ENCODE assay signal across 18 cellular contexts in genomic region chr16:81471882-81472281, GRCh38. TPM values are rescaled to one million over a fixed set of nuclear protein-coding genes. Genes with fewer than 3 reads are reported as not detected.
A peak's percentile ranks its signal among the peaks of the same experiment; 100 is the strongest.
DNase-seq lines count a peak whose midpoint lies in the region; ATAC-seq, FAIRE-seq and TF ChIP-seq lines count a peak whose summit lies in the region.
"Had no signal": no experiment of that assay in that cellular context is flagged by ENCODE, and none has a peak within 500 bp of the region (broad histone marks: within the 10 kb centered on the region; RNA-seq: fewer than 3 reads in every experiment).

No MANE protein-coding gene starts in this region.

- H3F3A ChIP-seq in SK-N-SH (replicated peaks; ENCODE audit: insufficient read depth) (peaks cover 8% of the 10 kb centered on the region), PC-9 (ENCODE audit: insufficient read depth, low read depth) (peaks cover 29% of the 10 kb centered on the region; the same call in 1 of the 2 replicates)

- H4K8ac ChIP-seq in H1 (ENCODE audit: extremely low read depth, insufficient read depth, low read length) = no peak overlapping the region

- POLR2A ChIA-PET in CD4-positive, alpha-beta T cell (lab: Charles Lee) = no interaction called here
- POLR2A ChIA-PET in H1 (lab: Charles Lee; ENCODE audit: partially characterized antibody) = no interaction called here
- POLR2A ChIA-PET in SK-N-SH (lab: Yijun Ruan, JAX) = no interaction called here
- POLR2A ChIA-PET in PC-9 (lab: Charles Lee; ENCODE audit: unreplicated experiment) = no interaction called here

- no peak overlapping the region for H4K91ac ChIP-seq in H1 (replicated peaks; ENCODE audit: insufficient read length, low read length)

- TF ChIP-seq EP300 in H1 (IDR thresholded peaks at IDR 0.05; ENCODE audit: borderline replicate concordance in 1 of 2, low read depth in 2 of 2, low read length in 2 of 2) (no peak), SK-N-SH (IDR thresholded peaks at IDR 0.05; ENCODE audit: borderline replicate concordance in 1 of 2, low read depth in 1 of 2, low read length in 1 of 2) (no peak)

- H3K79me1 ChIP-seq in H1 (ENCODE audit: low read depth, low read length) = peaks cover 28% of the 10 kb centered on the region

- H3K27me3 ChIP-seq in CD4-positive, alpha-beta T cell (ENCODE audit: control insufficient read depth, insufficient read depth, low read length) = no peaks in the 10 kb centered on the region
- H3K27me3 ChIP-seq in H1 (replicated peaks in 1 of 4; ENCODE audit: control insufficient read depth in 3 of 4, extremely low read depth in 1 of 4, insufficient read depth in 3 of 4, low read length in 3 of 4) = no peaks in the 10 kb centered on the region
- H3K27me3 ChIP-seq in neutrophil = no peaks in the 10 kb centered on the region
- H3K27me3 ChIP-seq in SK-N-SH (ENCODE audit: insufficient read depth) = no peaks in the 10 kb centered on the region
- H3K27me3 ChIP-seq in PC-9 (ENCODE audit: insufficient read depth, low read depth) = no peaks in the 10 kb centered on the region

- no TSS peak for BruUV-seq in PC-9 (replicated peaks; lab: Mats Ljungman, UMichigan)

- H3K9me3 ChIP-seq in CD4-positive, alpha-beta T cell (ENCODE audit: control insufficient read depth, low read length) = no peaks in the 10 kb centered on the region
- no peaks in the 10 kb centered on the region for H3K9me3 ChIP-seq in H1 (ENCODE audit: insufficient read depth in 2 of 2, low read depth in 1 of 2, low read length in 1 of 2)
- no peaks in the 10 kb centered on the region for H3K9me3 ChIP-seq in neutrophil
- H3K9me3 ChIP-seq in SK-N-SH = no peaks in the 10 kb centered on the region
- no peaks in the 10 kb centered on the region for H3K9me3 ChIP-seq in PC-9 (ENCODE audit: insufficient read depth, low read depth)

- FAIRE-seq in HTR-8/SVneo (lab: Jason Lieb, UNC) (peak; percentile 85), H1 (lab: Jason Lieb, UNC) (no peak)

- no peak overlapping the region for H3K56ac ChIP-seq in H1 (replicated peaks; ENCODE audit: insufficient read length, low read depth, low read length)

- peaks cover 0 to 7% (median 2%) of the 10 kb centered on the region in 4 experiments; a peak in 3 of 7 replicates for H3K4me1 ChIP-seq in H1 (replicated peaks in 1 of 4; ENCODE audit: control insufficient read depth in 3 of 4, insufficient read depth in 4 of 4, low read length in 3 of 4)
- peaks cover 99 to 100% of the 10 kb centered on the region in 2 experiments for H3K4me1 ChIP-seq in neutrophil (ENCODE audit: control insufficient read depth in 1 of 2, insufficient read depth in 1 of 2, low read depth in 1 of 2, low read length in 1 of 2)
- peaks cover 0 to 10% of the 10 kb centered on the region in 2 experiments; a peak in 1 of 4 replicates for H3K4me1 ChIP-seq in SK-N-SH (ENCODE audit: control insufficient read depth in 1 of 2, insufficient read depth in 2 of 2, low read depth in 1 of 2, low read length in 1 of 2)
- H3K4me1 ChIP-seq in PC-9 (replicated peaks; ENCODE audit: insufficient read depth) = no peaks in the 10 kb centered on the region

- no peak overlapping the region for H3K4me3 ChIP-seq in H1 (ENCODE audit: extremely low read depth in 1 of 4, insufficient read depth in 2 of 4, low read depth in 3 of 4, low read length in 4 of 4)
- H3K4me3 ChIP-seq in neutrophil (ENCODE audit: low read depth in 1 of 2, low read length in 1 of 2) = no peak overlapping the region
- no peak overlapping the region for H3K4me3 ChIP-seq in SK-N-SH (ENCODE audit: low read depth in 2 of 2, low read length in 1 of 2)
- no peak overlapping the region for H3K4me3 ChIP-seq in PC-9
- H3K4me3 ChIP-seq: GM23248 had no signal

- H3K79me2 ChIP-seq in H1 (ENCODE audit: control insufficient read depth in 1 of 2, insufficient read depth in 2 of 2, low read length in 2 of 2) (peaks cover 11 to 91% of the 10 kb centered on the region in 2 experiments), SK-N-SH (ENCODE audit: insufficient read depth) (peaks cover 31% of the 10 kb centered on the region), PC-9 (ENCODE audit: low read depth) (peaks cover 92% of the 10 kb centered on the region)

- no peaks in the 10 kb centered on the region for H3K23me2 ChIP-seq in H1 (ENCODE audit: low read depth, low read length)

- TF ChIP-seq CTCF in CD4-positive, alpha-beta T cell (IDR thresholded peaks at IDR 0.05) = no peak
- no peak for TF ChIP-seq CTCF in H1 (IDR thresholded peaks at IDR 0.05; ENCODE audit: control extremely low read depth in 1 of 3, insufficient read depth in 1 of 3, low read depth in 1 of 3, low read length in 3 of 3)
- TF ChIP-seq CTCF in neutrophil (IDR thresholded peaks at IDR 0.05) = no peak
- TF ChIP-seq CTCF in SK-N-SH (IDR thresholded peaks at IDR 0.05) = no peak
- TF ChIP-seq CTCF in PC-9 (conservative IDR thresholded peaks at IDR 0.05) = no peak

- CTCF ChIA-PET in CD4-positive, alpha-beta T cell (lab: Charles Lee) = no interaction called here
- CTCF ChIA-PET in H1 (lab: Charles Lee; ENCODE audit: partially characterized antibody) = interaction anchor here (0.8 to 1.3 kb wide), 3 partner anchors 8 to 127 kb away, joined by 3 to 4 read pairs (median 3); no protein-coding TSS in a partner anchor
- CTCF ChIA-PET in SK-N-SH (lab: Yijun Ruan, JAX) = no interaction called here
- CTCF ChIA-PET in PC-9 (lab: Charles Lee) = no interaction called here

- no peak overlapping the region for H3K27ac ChIP-seq in CD4-positive, alpha-beta T cell (ENCODE audit: low read depth, low read length)
- H3K27ac ChIP-seq in H1 (ENCODE audit: low read depth, low read length) (no peak overlapping the region), neutrophil (peak overlapping the region; percentile 96), SK-N-SH (ENCODE audit: low read depth in 2 of 2, low read length in 1 of 2) (no peak overlapping the region), PC-9 (no peak overlapping the region)
- H3K27ac ChIP-seq: GM23248 had no signal

- TF ChIP-seq RAD21 in H1 (IDR thresholded peaks at IDR 0.05 in 1 of 2, conservative IDR thresholded peaks at IDR 0.05 in 1 of 2; ENCODE audit: low read depth in 2 of 2, low read length in 2 of 2) (no peak), SK-N-SH (IDR thresholded peaks at IDR 0.05; ENCODE audit: low read length) (no peak)

- H3K14ac ChIP-seq in H1 (ENCODE audit: insufficient read length) = no peak overlapping the region

- H2AFZ ChIP-seq in H1 (ENCODE audit: low read length) = no peak overlapping the region
- no peak overlapping the region for H2AFZ ChIP-seq in SK-N-SH (ENCODE audit: low read depth)
- no peak overlapping the region for H2AFZ ChIP-seq in PC-9
- H2AFZ ChIP-seq: GM23248 had no signal

- no peaks in the 10 kb centered on the region for H3K9me3 Mint-ChIP-seq in CD4-positive, alpha-beta T cell

- intact Hi-C loops in CD4-positive, alpha-beta T cell (cut with DNase I, micrococcal nuclease) = loop anchor here in 1 of 2 experiments (2.0 to 10.0 kb wide), 3 partner anchors 25 to 67 kb away; no protein-coding TSS in a partner anchor
- intact Hi-C loops in PC-9 (cut with micrococcal nuclease; ENCODE audit: unreplicated experiment) = no loop called here

- H3K9me2 ChIP-seq in SK-N-SH (no peaks in the 10 kb centered on the region), PC-9 (ENCODE audit: insufficient read depth) (no peaks in the 10 kb centered on the region)

- no peak overlapping the region for H2BK12ac ChIP-seq in H1 (ENCODE audit: low read depth, low read length)

- H3K4me3 Mint-ChIP-seq in CD4-positive, alpha-beta T cell = no peak overlapping the region

- DNase-seq in CD4-positive, alpha-beta T cell = no peak
- no peak for DNase-seq in HTR-8/SVneo (ENCODE audit: insufficient read length, low spot score)
- no peak for DNase-seq in H1 (ENCODE audit: low read depth in 1 of 2, low spot score in 2 of 2)
- DNase-seq in SK-N-SH = no peak
- no peak for DNase-seq in PC-9
- DNase-seq in NAMALWA (ENCODE audit: low spot score) = no peak
- DNase-seq: C1 segment of cervical spinal cord, Calu3, DMS79, GDM1, GM23248, KBM-7, NCI-H1092 treated with DMSO at 0.1 percent for 48 hours, NCI-H1694 treated with DMSO at 0.1 percent for 48 hours, NCI-H446, Right ventricle myocardium superior had no signal

- H2BK5ac ChIP-seq in H1 (ENCODE audit: low read depth, low read length) = no peak overlapping the region

- H3K4me2 ChIP-seq in H1 (ENCODE audit: insufficient read depth in 1 of 2, low read depth in 2 of 2, low read length in 2 of 2) (no peak overlapping the region), SK-N-SH (no peak overlapping the region), PC-9 (no peak overlapping the region)

- H3K18ac ChIP-seq in H1 (ENCODE audit: extremely low read depth, low read length) = no peak overlapping the region

- H3K27me3 Mint-ChIP-seq in CD4-positive, alpha-beta T cell = no peaks in the 10 kb centered on the region

- H3K36me3 Mint-ChIP-seq in CD4-positive, alpha-beta T cell (ENCODE audit: low read depth) = peaks cover 14% of the 10 kb centered on the region

- H2AK5ac ChIP-seq in H1 (ENCODE audit: low read depth, low read length) = no peak overlapping the region

- H2BK15ac ChIP-seq in H1 (ENCODE audit: low read length) = no peak overlapping the region

- no peak for ATAC-seq in CD4-positive, alpha-beta T cell (ENCODE audit: poor library complexity)
- ATAC-seq: Panc1 had no signal

- TF ChIP-seq POLR2A in H1 (IDR thresholded peaks at IDR 0.05; ENCODE audit: control extremely low read depth in 1 of 2, low read depth in 2 of 2, low read length in 2 of 2) = no peak

- peaks cover 87% of the 10 kb centered on the region for H3K4me1 Mint-ChIP-seq in CD4-positive, alpha-beta T cell (ENCODE audit: low read depth)

- peak overlapping the region; percentile 45 for H3K27ac Mint-ChIP-seq in CD4-positive, alpha-beta T cell

- no peak overlapping the region for H3K4ac ChIP-seq in H1 (replicated peaks; ENCODE audit: insufficient read length, low read depth, low read length)

- no peak overlapping the region for H4K5ac ChIP-seq in H1 (ENCODE audit: insufficient read length, low read depth, low read length)

- H2BK20ac ChIP-seq in H1 (ENCODE audit: low read length) = no peak overlapping the region

- H3K9ac ChIP-seq in H1 (replicated peaks in 1 of 4; ENCODE audit: extremely low read depth in 1 of 4, low read depth in 3 of 4, low read length in 3 of 4) (no peak overlapping the region), SK-N-SH (no peak overlapping the region)
- H3K9ac ChIP-seq: GM23248 had no signal

- H2BK120ac ChIP-seq in H1 (replicated peaks; ENCODE audit: low read depth, low read length) = no peak overlapping the region

- peaks cover 33 to 45% of the 10 kb centered on the region in 2 experiments for H4K20me1 ChIP-seq in H1 (replicated peaks in 1 of 2; ENCODE audit: control insufficient read depth in 1 of 2, insufficient read depth in 2 of 2, low read length in 2 of 2)
- peaks cover 18% of the 10 kb centered on the region for H4K20me1 ChIP-seq in SK-N-SH (ENCODE audit: insufficient read depth)
- H4K20me1 ChIP-seq in PC-9 (ENCODE audit: insufficient read depth) = peaks cover 83% of the 10 kb centered on the region

- H3K36me3 ChIP-seq in H1 (ENCODE audit: control insufficient read depth in 2 of 4, insufficient read depth in 4 of 4, low read length in 3 of 4) = peaks cover 0 to 8% (median 2%) of the 10 kb centered on the region in 4 experiments; a peak in 2 of 8 replicates
- H3K36me3 ChIP-seq in neutrophil = peaks cover 13% of the 10 kb centered on the region
- no peaks in the 10 kb centered on the region for H3K36me3 ChIP-seq in SK-N-SH (replicated peaks in 1 of 2; ENCODE audit: control insufficient read depth in 1 of 2, insufficient read depth in 2 of 2, low read length in 1 of 2)
- H3K36me3 ChIP-seq in PC-9 (ENCODE audit: low read depth) = 0 out of 2 replicates have a peak, but pooled peaks cover 6% of the 10 kb centered on the region

- WGBS in H1 (ENCODE audit: extremely low coverage in 1 of 2, insufficient coverage in 1 of 2, insufficient read length in 1 of 2, insufficient replicate concordance in 2 of 2, low coverage in 1 of 2, low lambda C conversion rate in 2 of 2, missing lambda C conversion rate in 1 of 2), 2 experiments = 84% methylated on average over 8 of the region's 8 CpGs; no CpG with 5 or more reads in 1 of the 2 experiments
- 94% methylated on average over 8 of the region's 8 CpGs for WGBS in SK-N-SH (ENCODE audit: low lambda C conversion rate)

- H3K23ac ChIP-seq in H1 (ENCODE audit: insufficient read length) = no peak overlapping the region

RNA-seq across cellular contexts. Expression of gene CMIP, which starts 27.3 kb away (rescaled TPM):
- 10 to 100 TPM; 33.5 to 35.3 TPM for total RNA-seq in CD4-positive, alpha-beta T cell
- total RNA-seq in H1 (2021; fragmentation: NEBNext Ultra II Directional; extraction: Animal tissue kit (Norgen Biotek cat#: 25700)) = 53.2 and 62.0 TPM in 2 replicates
- polyA plus RNA-seq in H1 (2011; rRNA removed) (7.9 and 21.2 TPM in 2 replicates), SK-N-SH (2012; rRNA removed) (2.4 and 5.4 TPM in 2 replicates)
- polyA plus RNA-seq in H1 (2011; cell fraction: cytosol; rRNA removed) = 7.9 TPM
- 27.3 TPM for polyA plus RNA-seq in H1 (2011; cell fraction: nucleus; rRNA removed)
- polyA plus RNA-seq in H1 (2012, experiment 1 of 2) = 44.6 to 50.3 TPM (median 45.5 TPM) in 4 replicates
- polyA plus RNA-seq in H1 (2012, experiment 2 of 2) = 28.6 TPM
- 36.4 TPM for polyA plus RNA-seq in H1 (2013, experiment 1 of 2)
- 34.4 TPM for polyA plus RNA-seq in H1 (2013, experiment 2 of 2)
- polyA minus RNA-seq in H1 (2011; rRNA and poly(A)+ RNA removed) = 20.8 and 26.6 TPM in 2 replicates
- polyA minus RNA-seq in H1 (2011; cell fraction: cytosol; rRNA and poly(A)+ RNA removed) = 35.2 TPM
- 37.7 TPM for polyA minus RNA-seq in H1 (2011; cell fraction: nucleus; rRNA and poly(A)+ RNA removed)
- polyA plus RNA-seq in SK-N-SH (2012; cell fraction: cytosol; rRNA removed) = 3.9 and 6.2 TPM in 2 replicates
- polyA plus RNA-seq in SK-N-SH (2012; cell fraction: nucleus; rRNA removed) = 9.8 and 13.9 TPM in 2 replicates
- total RNA-seq in PC-9 (2021) = 92.1 and 96.6 TPM in 2 replicates
